Comparison of ENCODE assay signal across 1 cellular context in the genomic region with DNA sequence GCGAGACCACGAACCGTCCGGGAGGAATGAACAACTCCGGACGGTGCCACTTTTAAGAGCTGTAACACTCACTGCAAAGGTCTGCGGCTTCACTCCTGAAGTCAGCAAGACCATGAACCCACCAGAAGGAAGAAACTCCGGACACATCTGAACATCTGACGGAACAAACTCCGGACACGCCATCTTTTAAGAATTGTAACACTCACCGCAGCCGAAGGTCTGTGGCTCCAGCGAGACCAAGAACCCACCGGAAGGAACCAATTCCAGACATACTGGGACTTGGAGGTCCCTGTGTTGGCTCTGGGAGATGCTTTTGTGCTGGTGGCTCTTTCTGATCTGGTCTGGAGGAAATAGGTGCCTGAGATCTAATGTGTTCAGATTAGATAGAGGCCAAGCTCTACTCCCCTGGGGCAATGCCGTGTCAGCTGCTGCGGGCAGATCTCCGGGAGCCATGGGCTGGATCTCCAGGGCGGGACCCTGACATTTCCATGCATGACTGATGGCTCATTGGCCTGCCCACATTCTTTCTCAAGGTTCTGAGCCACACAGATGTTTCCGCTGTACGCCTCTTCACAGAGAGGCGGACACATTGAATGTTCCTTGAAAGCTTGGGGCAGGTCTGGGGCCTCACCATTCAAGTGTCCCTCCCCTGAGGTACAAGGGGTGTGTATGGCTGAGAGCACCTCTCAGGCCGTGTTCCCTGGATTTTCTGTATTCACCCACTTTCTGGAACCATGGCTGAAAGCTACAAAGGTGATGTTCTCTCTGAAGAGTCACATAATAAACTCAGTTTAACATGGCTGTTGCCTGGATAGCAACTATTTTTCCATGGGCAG.
A peak's percentile ranks its signal among the peaks of the same experiment; 100 is the strongest.
TF ChIP-seq lines count a peak whose summit lies in the region.

No MANE protein-coding gene starts in this region.

TF ChIP-seq in K562, 482 proteins besides CTCF, POLR2A, EP300 and RAD21 (continued from another document and continues in another):
- TF ChIP-seq SMAD3 (CRISPR knock-in tag; conservative IDR thresholded peaks at IDR 0.05) (peak; percentile 70), ZC3H4 (CRISPR knock-in tag; IDR thresholded peaks at IDR 0.05; ENCODE audit: borderline replicate concordance) (no peak; the same call in 1 of the 2 replicates), WHSC1 (IDR thresholded peaks at IDR 0.05; ENCODE audit: low read length) (no peak), HMG20B (CRISPR knock-in tag; IDR thresholded peaks at IDR 0.05) (no peak), GTF2B (IDR thresholded peaks at IDR 0.05; ENCODE audit: extremely low read depth, insufficient read length) (peak; percentile 56), YY1 (IDR thresholded peaks at IDR 0.05; ENCODE audit: borderline replicate concordance in 1 of 3, control insufficient read depth in 1 of 3, extremely low read depth in 1 of 3, insufficient read depth in 3 of 3, insufficient read length in 1 of 3, insufficient replicate concordance in 2 of 3, low read depth in 1 of 3, low read length in 2 of 3) (peak; percentile 6 to 80 (median 62)), GTF2A2 (tag; IDR thresholded peaks at IDR 0.05) (no peak; the same call in 1 of the 2 replicates), TCF3 (CRISPR knock-in tag; IDR thresholded peaks at IDR 0.05) (peak; percentile 99), MAFK (IDR thresholded peaks at IDR 0.05; ENCODE audit: low read length) (no peak; the same call in none of the 2 replicates), KDM5B (IDR thresholded peaks at IDR 0.05; ENCODE audit: insufficient replicate concordance, low read depth, low read length) (peak; percentile 31), ZBTB2 (IDR thresholded peaks at IDR 0.05) (no peak; the same call in 1 of the 2 replicates), CREM (IDR thresholded peaks at IDR 0.05; ENCODE audit: low read depth) (peak; percentile 88), GATAD2B (IDR thresholded peaks at IDR 0.05; ENCODE audit: borderline replicate concordance) (peak; percentile 86), LCOR (CRISPR knock-in tag; IDR thresholded peaks at IDR 0.05) (peak; percentile 47; the same call in 1 of the 2 replicates), ZNF589 (CRISPR knock-in tag; IDR thresholded peaks at IDR 0.05; ENCODE audit: low read depth) (peak; percentile 96), FOXP1 (CRISPR knock-in tag; IDR thresholded peaks at IDR 0.05) (peak; percentile 74; the same call in 1 of the 2 replicates), ZFX (CRISPR knock-in tag; IDR thresholded peaks at IDR 0.05) (peak; percentile 50; the same call in 1 of the 2 replicates), AFF4 (CRISPR knock-in tag; IDR thresholded peaks at IDR 0.05) (no peak; the same call in 1 of the 2 replicates), FOXK1 (CRISPR knock-in tag; IDR thresholded peaks at IDR 0.05; ENCODE audit: borderline replicate concordance) (peak; percentile 63; the same call in 1 of the 2 replicates), HNRNPLL (IDR thresholded peaks at IDR 0.05; ENCODE audit: low read depth, low read length, poor library complexity, severe bottlenecking) (peak; percentile 45), TBL1XR1 (IDR thresholded peaks at IDR 0.05; ENCODE audit: low read length in 2 of 2) (peak; percentile 96 to 98), CBX5 (IDR thresholded peaks at IDR 0.05; ENCODE audit: borderline replicate concordance, low read depth) (no peak), RBM17 (IDR thresholded peaks at IDR 0.05; ENCODE audit: borderline replicate concordance, low read depth, low read length) (no peak), ESRRB (CRISPR knock-in tag; IDR thresholded peaks at IDR 0.05; ENCODE audit: borderline replicate concordance) (peak; percentile 42; the same call in 1 of the 2 replicates), MEF2A (IDR thresholded peaks at IDR 0.05; ENCODE audit: control insufficient read depth, low read depth, low read length) (peak; percentile 60; the same call in 1 of the 2 replicates), HDAC2 (IDR thresholded peaks at IDR 0.05) (peak; percentile 84), AFF1 (IDR thresholded peaks at IDR 0.05; ENCODE audit: low read depth in 1 of 2, partially characterized antibody in 2 of 2) (peak; percentile 76 to 92), MYC (IDR thresholded peaks at IDR 0.05; ENCODE audit: low read depth, low read length) (peak; percentile 65; the same call in 1 of the 2 replicates), MYC (CRISPR knock-in tag; IDR thresholded peaks at IDR 0.05; ENCODE audit: borderline replicate concordance, low read depth) (peak; percentile 60; the same call in 1 of the 2 replicates), ZBTB17 (CRISPR knock-in tag; IDR thresholded peaks at IDR 0.05) (no peak), SRF (CRISPR knock-in tag; IDR thresholded peaks at IDR 0.05) (peak; percentile 15 to 61; a peak in 2 of 4 replicates), CUX1 (CRISPR knock-in tag; IDR thresholded peaks at IDR 0.05) (no peak), ATF1 (CRISPR knock-in tag; IDR thresholded peaks at IDR 0.05) (no peak), ATF1 (tag; IDR thresholded peaks at IDR 0.05) (peak; percentile 74), ESRRA (IDR thresholded peaks at IDR 0.05; ENCODE audit: borderline replicate concordance, low read depth) (peak; percentile 77; the same call in 1 of the 2 replicates), RBM15 (IDR thresholded peaks at IDR 0.05; ENCODE audit: insufficient read depth, low read length) (no peak), JUND (IDR thresholded peaks at IDR 0.05; ENCODE audit: borderline replicate concordance, low read depth, low read length) (peak; percentile 78), JUND (tag; IDR thresholded peaks at IDR 0.05; ENCODE audit: borderline replicate concordance, low read depth, low read length) (peak; percentile 79; the same call in 2 of the 3 replicates), XRCC5 (IDR thresholded peaks at IDR 0.05; ENCODE audit: low read depth, low read length) (peak; percentile 54), HDGF (IDR thresholded peaks at IDR 0.05) (peak; percentile 41; the same call in 1 of the 2 replicates), BDP1 (IDR thresholded peaks at IDR 0.05; ENCODE audit: insufficient read depth, insufficient read length) (no peak), ZNF695 (CRISPR knock-in tag; IDR thresholded peaks at IDR 0.05) (peak; percentile 58; the same call in 1 of the 2 replicates), SMAD4 (CRISPR knock-in tag; conservative IDR thresholded peaks at IDR 0.05) (peak; percentile 98)
- TF ChIP-seq, protein P1, sequence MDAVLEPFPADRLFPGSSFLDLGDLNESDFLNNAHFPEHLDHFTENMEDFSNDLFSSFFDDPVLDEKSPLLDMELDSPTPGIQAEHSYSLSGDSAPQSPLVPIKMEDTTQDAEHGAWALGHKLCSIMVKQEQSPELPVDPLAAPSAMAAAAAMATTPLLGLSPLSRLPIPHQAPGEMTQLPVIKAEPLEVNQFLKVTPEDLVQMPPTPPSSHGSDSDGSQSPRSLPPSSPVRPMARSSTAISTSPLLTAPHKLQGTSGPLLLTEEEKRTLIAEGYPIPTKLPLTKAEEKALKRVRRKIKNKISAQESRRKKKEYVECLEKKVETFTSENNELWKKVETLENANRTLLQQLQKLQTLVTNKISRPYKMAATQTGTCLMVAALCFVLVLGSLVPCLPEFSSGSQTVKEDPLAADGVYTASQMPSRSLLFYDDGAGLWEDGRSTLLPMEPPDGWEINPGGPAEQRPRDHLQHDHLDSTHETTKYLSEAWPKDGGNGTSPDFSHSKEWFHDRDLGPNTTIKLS (IDR thresholded peaks at IDR 0.05; ENCODE audit: borderline replicate concordance, low read depth) = peak; percentile 79
